ENCODE assay signal across 8 cellular contexts in the genomic region with DNA sequence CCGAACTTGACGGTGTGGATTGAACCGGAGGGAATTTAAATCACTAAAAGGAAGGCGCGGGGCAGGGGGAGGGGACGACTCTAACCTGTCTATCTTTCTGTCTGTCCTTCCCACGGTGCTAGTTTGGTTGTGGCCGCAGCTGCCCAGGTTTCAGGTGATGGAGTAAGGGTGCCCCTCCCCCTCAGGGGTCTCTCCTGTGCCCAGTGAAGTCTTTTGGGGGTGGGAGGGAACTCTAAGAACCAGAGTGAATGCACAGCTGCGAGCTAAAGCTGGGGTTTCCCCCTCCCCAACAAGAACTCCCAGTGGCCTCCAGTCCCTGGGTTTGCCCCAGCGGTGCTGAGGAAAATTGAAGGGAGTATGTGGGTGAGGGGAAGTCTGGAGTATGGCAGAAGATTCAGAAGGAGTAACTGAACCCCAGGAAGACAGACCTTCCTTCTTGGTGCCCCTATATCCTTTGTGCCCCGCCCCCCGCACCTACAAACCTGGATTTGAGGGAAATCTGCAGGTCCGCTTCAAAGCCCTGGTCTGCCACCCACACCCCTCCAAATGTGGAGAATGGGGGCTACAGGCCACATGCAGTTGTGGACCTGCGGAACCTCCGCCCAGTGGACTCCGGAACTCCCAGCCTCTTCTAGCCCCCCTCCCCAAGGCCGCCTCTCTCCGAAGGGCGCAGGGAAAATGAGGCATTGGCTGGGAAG. TPM values are rescaled to one million over a fixed set of nuclear protein-coding genes. Genes with fewer than 3 reads are reported as not detected.
A peak's percentile ranks its signal among the peaks of the same experiment; 100 is the strongest.
DNase-seq lines count a peak whose midpoint lies in the region; ATAC-seq and TF ChIP-seq lines count a peak whose summit lies in the region.

No MANE protein-coding gene starts in this region.

- H3K36me3 ChIP-seq in PC-3 (ENCODE audit: low read depth, low read length), result no peaks in the 10 kb centered on the region
- no peaks in the 10 kb centered on the region for H3K36me3 ChIP-seq in gastrocnemius medialis

- TF ChIP-seq CTCF in PC-3 (conservative IDR thresholded peaks at IDR 0.05; ENCODE audit: low read depth, low read length) (no peak), fibroblast of villous mesenchyme (IDR thresholded peaks at IDR 0.05; ENCODE audit: insufficient read depth, low read depth, low read length) (no peak), gastrocnemius medialis (IDR thresholded peaks at IDR 0.05 in 4 of 5, conservative IDR thresholded peaks at IDR 0.05 in 1 of 5) (peak in 1 of 5 experiments; percentile 13)

- DNase-seq in PC-3 (no peak), fibroblast of villous mesenchyme (ENCODE audit: low read depth) (no peak), gastrocnemius medialis (peak in 1 of 2 donors; percentile 49), NCI-H446 (lab: John Stamatoyannopoulos, UW) (no peak), C1 segment of cervical spinal cord (lab: John Stamatoyannopoulos, UW) (no peak), cerebellum (ENCODE audit: low spot score) (no peak)

- POLR2A ChIA-PET in PC-3 (lab: Charles Lee; ENCODE audit: unreplicated experiment), result no interaction called here

- no peaks in the 10 kb centered on the region for H3F3A ChIP-seq in PC-3 (ENCODE audit: low read length, unreplicated experiment)

- CTCF ChIA-PET in PC-3 (lab: Charles Lee), result interaction anchor here (0.5 to 0.7 kb wide), 2 partner anchors 11 to 13 kb away, joined by 3 to 13 read pairs; partner anchors contain the start of genes HOXC10 and HOXC8

- H3K4me1 ChIP-seq in PC-3 (ENCODE audit: insufficient read depth, low read length), result peaks cover 30% of the 10 kb centered on the region
- peaks cover 31 to 40% of the 10 kb centered on the region in 2 donors for H3K4me1 ChIP-seq in gastrocnemius medialis

- H3K9me3 ChIP-seq in PC-3 (ENCODE audit: low read length), result no peaks in the 10 kb centered on the region
- no peaks in the 10 kb centered on the region for H3K9me3 ChIP-seq in gastrocnemius medialis

- H3K4me2 ChIP-seq in PC-3 (ENCODE audit: low read length), result peak overlapping the region; percentile 98

- TF ChIP-seq POLR2A in gastrocnemius medialis (IDR thresholded peaks at IDR 0.05), result no peak

- H3K9me2 ChIP-seq in PC-3 (replicated peaks; ENCODE audit: low read length), result no peaks in the 10 kb centered on the region

- TSS peak; percentile 75 for BruUV-seq in PC-3 (replicated peaks; lab: Mats Ljungman, UMichigan)

- peaks cover 74% of the 10 kb centered on the region for H3K79me2 ChIP-seq in PC-3 (ENCODE audit: low read length)

- H3K27ac ChIP-seq in PC-3 (ENCODE audit: low read length) (peak overlapping the region; percentile 86), gastrocnemius medialis (peak overlapping the region; percentile 94 to 100 (median 98))

- peak overlapping the region; percentile 94 for H3K9ac ChIP-seq in PC-3 (ENCODE audit: low read length)

- in situ Hi-C loops in gastrocnemius medialis (cut with MboI; ENCODE audit: low sequenced_read_pairs in 4 of 4), result loop anchor here in 3 of 4 donors (25.0 kb wide), 3 partner anchors 216 to 1716 kb away; partner anchors contain the start of genes GPR84 (in 2 of the 3), BLOC1S1 (in 1 of the 3), ITGA7 (in 1 of the 3) and RDH5 (in 1 of the 3)

- intact Hi-C loops in PC-3 (cut with micrococcal nuclease) (no loop called here), gastrocnemius medialis (cut with DNase I; ENCODE audit: low total_unique reads) (loop anchor here (10.0 kb wide), 2 partner anchors 952 to 1728 kb away; partner anchors contain the start of genes CD63 and RDH5)

- H3K27me3 ChIP-seq in PC-3 (ENCODE audit: low read length) (no peaks in the 10 kb centered on the region), gastrocnemius medialis (peaks cover 0 to 4% (median 0%) of the 10 kb centered on the region in 3 donors)

- ATAC-seq in PC-3, result peak; percentile 8
- ATAC-seq in gastrocnemius medialis, result peak in 1 of 2 donors; percentile 7
- no peak for ATAC-seq in GM21576 (IDR thresholded peaks at IDR 0.05; ENCODE audit: unreplicated experiment)

- H2AFZ ChIP-seq in PC-3 (ENCODE audit: low read length), result peak overlapping the region; percentile 80

- H3K4me3 ChIP-seq in GM08714 (ENCODE audit: low read length), result peak overlapping the region; percentile 6; the same call in 1 of the 2 replicates
- peak overlapping the region; percentile 78 for H3K4me3 ChIP-seq in PC-3 (ENCODE audit: low read length)
- H3K4me3 ChIP-seq in fibroblast of villous mesenchyme (ENCODE audit: low read depth, low read length), result peak overlapping the region; percentile 60
- H3K4me3 ChIP-seq in gastrocnemius medialis, result peak overlapping the region; percentile 64 to 88 (median 80)

- no peaks in the 10 kb centered on the region for H4K20me1 ChIP-seq in PC-3 (ENCODE audit: low read length)

RNA-seq across cellular contexts. Expression of gene HOXC9, which starts 3.6 kb away (rescaled TPM):
- total RNA-seq in PC-3 (2014; rRNA removed) (1.5 and 1.8 TPM in 2 replicates), fibroblast of villous mesenchyme (0.86 and 7.4 TPM in 2 replicates), gastrocnemius medialis (10 to 100 TPM; 13.6 to 37.7 (median 26.3) TPM), cerebellum (not detected)

RNA-seq across cellular contexts. Expression of gene HOXC10, which starts 11.4 kb away (rescaled TPM):
- total RNA-seq in PC-3 (2014; rRNA removed), result 0.69 and 2.9 TPM in 2 replicates
- total RNA-seq in fibroblast of villous mesenchyme, result 0.43 and 5.2 TPM in 2 replicates
- 10 to 100 TPM; 23.9 to 48.3 (median 40.3) TPM for total RNA-seq in gastrocnemius medialis
- total RNA-seq in cerebellum, result not detected

RNA-seq across cellular contexts. Expression of gene HOXC8, which starts 12.4 kb away (rescaled TPM):
- total RNA-seq in PC-3 (2014; rRNA removed), result 1.1 and 2.4 TPM in 2 replicates
- total RNA-seq in fibroblast of villous mesenchyme, result 0.86 and 2.6 TPM in 2 replicates
- total RNA-seq in gastrocnemius medialis, result 1 to 10 TPM; 3.3 to 4.9 (median 3.8) TPM
- not detected for total RNA-seq in cerebellum

RNA-seq across cellular contexts. Expression of gene HOTAIR, which starts 21.6 kb away (rescaled TPM):
- 3.5 and 4.3 TPM in 2 replicates for total RNA-seq in PC-3 (2014; rRNA removed)
- 0.86 and 3.2 TPM in 2 replicates for total RNA-seq in fibroblast of villous mesenchyme
- total RNA-seq in gastrocnemius medialis, result under 1 TPM in 3 of 4 donors, not detected in 1; 0.35 to 0.83 (median 0.56) TPM
- not detected for total RNA-seq in cerebellum

RNA-seq across cellular contexts. Expression of gene HOXC11, which starts 23.4 kb away (rescaled TPM):
- total RNA-seq in PC-3 (2014; rRNA removed) (0.84 and 1.2 TPM in 2 replicates), fibroblast of villous mesenchyme (0.86 and 2.9 TPM in 2 replicates), gastrocnemius medialis (1 to 10 TPM in 1 of 4 donors, under 1 TPM in 3; 0.24 to 1.1 (median 0.44) TPM), cerebellum (not detected)

Comparison
In these comparisons a context has a peak if more than half of its experiments do, and no peak if none do; other contexts are left out.
1. H3K4me3 ChIP-seq: peak in every context shown above with its lines; median percentile 80 in gastrocnemius medialis; 78 in PC-3; 60 in fibroblast of villous mesenchyme; 6 in GM08714.